Comparison of ENCODE assay signal across 9 cellular contexts in the genomic region with DNA sequence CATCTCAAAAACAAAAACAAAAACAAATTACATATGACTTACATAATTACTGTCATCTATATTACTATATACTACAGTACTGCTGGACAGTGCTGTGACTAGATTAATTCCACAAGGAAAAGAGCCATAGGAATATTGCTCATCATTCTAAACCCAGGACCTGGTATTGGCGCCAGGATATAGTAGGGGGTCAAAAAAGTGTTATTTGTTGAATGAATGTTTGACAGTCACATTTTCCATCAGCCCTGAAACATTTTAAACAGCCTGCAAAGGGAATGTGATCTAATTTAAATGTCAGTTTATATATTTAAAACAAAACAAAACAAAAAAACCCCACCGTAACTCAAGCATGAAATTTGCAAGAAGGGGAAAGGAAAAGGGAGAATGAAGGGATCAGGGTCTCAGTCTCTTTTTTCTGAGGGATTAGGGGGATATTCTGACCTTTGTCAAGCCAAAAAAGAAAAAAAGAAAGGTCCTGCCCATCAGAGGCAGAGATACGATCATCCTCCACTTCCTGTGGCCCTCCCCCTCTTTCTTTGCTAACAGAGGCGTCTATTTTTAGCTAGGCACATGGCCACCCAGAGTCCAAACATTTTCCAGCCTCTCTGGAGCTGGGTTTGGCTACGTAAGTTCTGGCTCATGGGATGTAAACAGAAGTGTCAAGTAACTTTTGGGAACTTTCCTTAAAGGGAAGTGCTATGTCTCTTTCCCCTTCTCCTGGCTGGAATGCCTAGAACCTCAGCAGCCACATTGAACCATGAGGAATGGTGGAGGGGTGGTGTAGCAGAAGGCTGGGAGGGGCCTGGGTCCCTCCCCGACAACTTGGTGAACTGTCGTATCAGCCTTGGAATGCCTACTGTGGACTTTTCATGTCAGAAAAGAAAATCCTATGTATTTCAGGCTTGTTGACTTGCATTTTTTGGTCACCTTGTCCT. TPM values are rescaled to one million over a fixed set of nuclear protein-coding genes. Genes with fewer than 3 reads are reported as not detected.
DNase-seq lines count a peak whose midpoint lies in the region; ATAC-seq, FAIRE-seq and TF ChIP-seq lines count a peak whose summit lies in the region.
"Had no signal": no experiment of that assay in that cellular context is flagged by ENCODE, and none has a peak within 500 bp of the region (broad histone marks: within the 10 kb centered on the region; RNA-seq: fewer than 3 reads in every experiment).

No MANE protein-coding gene starts in this region.

- ATAC-seq in GM18867 (IDR thresholded peaks at IDR 0.05; ENCODE audit: unreplicated experiment): no peak

- H3K4me3 ChIP-seq in choroid plexus epithelial cell (ENCODE audit: low read depth, low read length) (no peak overlapping the region), lower leg skin (ENCODE audit: low read depth, poor library complexity, severe bottlenecking) (no peak overlapping the region)
- H3K4me3 ChIP-seq: PC-9 had no signal

- TF ChIP-seq CTCF in choroid plexus epithelial cell (conservative IDR thresholded peaks at IDR 0.05; ENCODE audit: low read depth, low read length) (no peak), lower leg skin (IDR thresholded peaks at IDR 0.05) (no peak)

- FAIRE-seq in urothelium cell line (lab: Jason Lieb, UNC): no peak

- intact Hi-C loops in lower leg skin (cut with DNase I; ENCODE audit: low total_unique reads): loop anchor here (5.0 kb wide), 1 partner anchor 796 kb away; no protein-coding TSS in a partner anchor

- TF ChIP-seq POLR2A in lower leg skin (IDR thresholded peaks at IDR 0.05): no peak

- 37% methylated on average over 7 of the region's 7 CpGs for whole genome bisulfite sequencing in lower leg skin, 2 donors

- DNase-seq in EL: peak; percentile 86
- DNase-seq in NCI-H460 (ENCODE audit: extremely low read depth, low read depth): peak; percentile 11
- peak; percentile 94 for DNase-seq in choroid plexus epithelial cell (ENCODE audit: low read depth)
- peak; percentile 76 to 91 for DNase-seq in lower leg skin (ENCODE audit: low spot score in 2 of 2)
- DNase-seq in urothelium cell line (ENCODE audit: low spot score): peak; percentile 71
- DNase-seq in NCI-H2227 treated with DMSO at 0.1 percent for 48 hours (lab: John Stamatoyannopoulos, UW): no peak
- no peak for DNase-seq in stimulated activated CD4-positive, alpha-beta T cell treated with anti-CD3 and anti-CD28 coated beads, Interleukin-12 subunit alpha, Interleukin-12 subunit beta, amount 100 ng/mL, for 4 hours

RNA-seq across cellular contexts. Expression of a gene that starts 44.6 kb away (rescaled TPM):
- total RNA-seq in NCI-H460 (2014; rRNA removed; shearing (Covaris generic)): 14.6 and 15.7 TPM in 2 replicates
- polyA plus RNA-seq in NCI-H460 (2014; cell fraction: nucleus; rRNA removed): 16.5 and 22.5 TPM in 2 replicates
- 100 to 1,000 TPM in 3 of 4 donors, 10 to 100 TPM in 1; 91.9 to 165 (median 103) TPM for total RNA-seq in lower leg skin

RNA-seq across cellular contexts. Expression of a gene that starts 58.2 kb away (rescaled TPM):
- total RNA-seq in NCI-H460 (2014; rRNA removed; shearing (Covaris generic)): 14.1 and 18.0 TPM in 2 replicates
- 6.6 and 8.0 TPM in 2 replicates for polyA plus RNA-seq in NCI-H460 (2014; cell fraction: nucleus; rRNA removed)
- 10 to 100 TPM in 3 of 4 donors, 1 to 10 TPM in 1; 8.7 to 11.1 (median 10.9) TPM for total RNA-seq in lower leg skin

Comparison
In these comparisons a context has a peak if more than half of its experiments do, and no peak if none do; other contexts are left out.
1. DNase-seq: peak in EL (single experiment), NCI-H460 (single experiment), choroid plexus epithelial cell (single experiment), lower leg skin (2 of 2) and urothelium cell line (single experiment); none in NCI-H2227 treated with DMSO at 0.1 percent for 48 hours (single experiment) and stimulated activated CD4-positive, alpha-beta T cell treated with anti-CD3 and anti-CD28 coated beads, Interleukin-12 subunit alpha, Interleukin-12 subunit beta, amount 100 ng/mL, for 4 hours (single experiment).